Comparison of ENCODE assay signal across 11 cellular contexts in the genomic region with DNA sequence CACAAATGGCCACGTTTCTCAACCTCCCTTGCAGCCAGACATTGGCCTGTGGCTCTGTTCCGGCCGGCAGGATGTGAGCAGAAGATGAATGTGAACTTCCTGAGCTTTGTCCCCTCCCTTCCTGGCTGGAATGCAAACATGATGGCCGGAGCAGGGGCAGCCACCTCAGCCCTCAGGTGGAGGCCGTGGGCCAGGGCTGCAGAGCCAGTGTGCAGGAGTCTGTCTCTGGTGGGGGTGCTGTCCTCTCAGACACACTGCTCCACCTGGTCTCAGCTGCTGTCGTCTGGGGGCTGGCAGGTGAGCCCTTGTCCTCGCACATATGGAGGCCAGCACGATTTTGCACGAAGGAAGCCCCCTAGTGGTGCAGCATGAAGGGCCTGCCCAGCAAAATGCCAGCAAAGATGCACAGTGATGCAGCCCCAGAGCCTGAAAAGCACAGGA.
A peak's percentile ranks its signal among the peaks of the same experiment; 100 is the strongest.
DNase-seq lines count a peak whose midpoint lies in the region; ATAC-seq, FAIRE-seq and TF ChIP-seq lines count a peak whose summit lies in the region.
"Had no signal": no experiment of that assay in that cellular context is flagged by ENCODE, and none has a peak within 500 bp of the region (broad histone marks: within the 10 kb centered on the region; RNA-seq: fewer than 3 reads in every experiment).

No MANE protein-coding gene starts in this region.

- no peak for ATAC-seq in central memory CD8-positive, alpha-beta T cell (replicated peaks; ENCODE audit: extremely low read depth, poor library complexity, severe bottlenecking)
- ATAC-seq: left ventricle myocardium superior had no signal

- H3K4me3 ChIP-seq in LNCaP clone FGC (ENCODE audit: low read depth, low read length): no peak overlapping the region

- peak; percentile 46 to 57 for DNase-seq in activated T-cell treated with anti-CD3 and anti-CD28 coated beads, Interleukin-2, amount 50 U/mL, for 48 hours
- DNase-seq in activated T-cell treated with anti-CD3 and anti-CD28 coated beads for 4 hours (no peak), LNCaP clone FGC (ENCODE audit: low read depth) (no peak), GM19239 (ENCODE audit: insufficient read length, low spot score) (no peak), NCI-H774 (lab: John Stamatoyannopoulos, UW) (no peak), globus pallidus (ENCODE audit: low spot score) (no peak)
- no peak for DNase-seq in central memory CD8-positive, alpha-beta T cell (ENCODE audit: low spot score in 2 of 2)
- DNase-seq in stimulated activated CD8-positive, alpha-beta memory T cell treated with anti-CD3 and anti-CD28 coated beads, Interleukin-4, amount 100 ng/mL, for 48 hours: peak; percentile 63
- DNase-seq: left ventricle myocardium superior, NCI-H748 treated with DMSO at 0.1 percent for 48 hours had no signal

- 0 out of 2 replicates have a peak, but pooled peaks have one; percentile 19 for TF ChIP-seq CTCF in LNCaP clone FGC (IDR thresholded peaks at IDR 0.05; ENCODE audit: control insufficient read depth, extremely low read depth, insufficient read depth)

- no peak overlapping the region for H3K4me3 Mint-ChIP-seq in central memory CD8-positive, alpha-beta T cell
- H3K4me3 Mint-ChIP-seq: CD4-positive, CD25-positive, alpha-beta regulatory T cell had no signal

- peak overlapping the region; percentile 42 for H3K27ac Mint-ChIP-seq in central memory CD8-positive, alpha-beta T cell (ENCODE audit: low read depth)
- H3K27ac Mint-ChIP-seq: CD4-positive, CD25-positive, alpha-beta regulatory T cell had no signal

- peaks cover 6% of the 10 kb centered on the region for H3K4me1 Mint-ChIP-seq in central memory CD8-positive, alpha-beta T cell

- H3K9me3 Mint-ChIP-seq in central memory CD8-positive, alpha-beta T cell: no peaks in the 10 kb centered on the region
- H3K9me3 Mint-ChIP-seq: CD4-positive, CD25-positive, alpha-beta regulatory T cell had no signal

- peaks cover 10% of the 10 kb centered on the region for H3K27me3 Mint-ChIP-seq in central memory CD8-positive, alpha-beta T cell

- peaks cover 4% of the 10 kb centered on the region for H3K36me3 Mint-ChIP-seq in central memory CD8-positive, alpha-beta T cell (ENCODE audit: insufficient read depth)

- FAIRE-seq in GM19239 (lab: Jason Lieb, UNC): no peak

Comparison
In these comparisons a context has a peak if more than half of its experiments do, and no peak if none do; other contexts are left out.
1. DNase-seq: peak in activated T-cell treated with anti-CD3 and anti-CD28 coated beads, Interleukin-2, amount 50 U/mL, for 48 hours (2 of 2) and stimulated activated CD8-positive, alpha-beta memory T cell treated with anti-CD3 and anti-CD28 coated beads, Interleukin-4, amount 100 ng/mL, for 48 hours (single experiment); none in activated T-cell treated with anti-CD3 and anti-CD28 coated beads for 4 hours (single experiment), LNCaP clone FGC (single experiment), central memory CD8-positive, alpha-beta T cell (0 of 2), GM19239 (single experiment), NCI-H774 (single experiment) and globus pallidus (single experiment).